Comparison of ENCODE assay signal across 14 cellular contexts in genomic region chr13:113540523-113540922, GRCh38. TPM values are rescaled to one million over a fixed set of nuclear protein-coding genes. Genes with fewer than 3 reads are reported as not detected.
DNase-seq lines count a peak whose midpoint lies in the region; ATAC-seq and TF ChIP-seq lines count a peak whose summit lies in the region.
"Had no signal": no experiment of that assay in that cellular context is flagged by ENCODE, and none has a peak within 500 bp of the region (broad histone marks: within the 10 kb centered on the region; RNA-seq: fewer than 3 reads in every experiment).

No MANE protein-coding gene starts in this region.

- POLR2A ChIA-PET in WTC11 (lab: Charles Lee) = no interaction called here

- peak overlapping the region in 8 of 11 experiments; percentile 58 to 94 (median 86); a peak in 16 of 22 replicates for H3K27ac ChIP-seq in BLaER1 treated with 17β-estradiol and CSF1 and Interleukin-3, amounts not matched to agents 10 nM and 100 nM
- no peak overlapping the region for H3K27ac ChIP-seq in spleen
- H3K27ac ChIP-seq in effector memory CD4-positive, alpha-beta T cell (ENCODE audit: insufficient read depth, low read length, poor library complexity, severe bottlenecking) = no peak overlapping the region
- H3K27ac ChIP-seq: C4-2B had no signal

- no peak for TF ChIP-seq CTCF in WTC11 (IDR thresholded peaks at IDR 0.05)
- no peak for TF ChIP-seq CTCF in nephron progenitor cell (IDR thresholded peaks at IDR 0.05)
- no peak for TF ChIP-seq CTCF in spleen (IDR thresholded peaks at IDR 0.05 in 8 of 11, conservative IDR thresholded peaks at IDR 0.05 in 3 of 11)

- H3K27me3 Mint-ChIP-seq in WTC11 (ENCODE audit: low read depth) (no peaks in the 10 kb centered on the region), nephron progenitor cell (ENCODE audit: low read depth, poor library complexity) (peaks cover 2% of the 10 kb centered on the region)
- H3K27me3 Mint-ChIP-seq: B cell; CD4-positive, alpha-beta T cell had no signal

- peaks cover 21 to 79% (median 69%) of the 10 kb centered on the region in 11 experiments for H3K36me3 ChIP-seq in BLaER1 treated with 17β-estradiol and CSF1 and Interleukin-3, amounts not matched to agents 10 nM and 100 nM
- peaks cover 0 to 89% (median 16%) of the 10 kb centered on the region in 6 donors for H3K36me3 ChIP-seq in spleen
- H3K36me3 ChIP-seq in effector memory CD4-positive, alpha-beta T cell (ENCODE audit: control insufficient read depth, insufficient read depth, low read length) = no peaks in the 10 kb centered on the region

- peaks cover 14% of the 10 kb centered on the region for H3K36me3 Mint-ChIP-seq in WTC11
- H3K36me3 Mint-ChIP-seq in nephron progenitor cell (ENCODE audit: low read depth) = peaks cover 77% of the 10 kb centered on the region

- peaks cover 0 to 76% (median 56%) of the 10 kb centered on the region in 10 experiments; a peak in 18 of 20 replicates for H3K4me1 ChIP-seq in BLaER1 treated with 17β-estradiol and CSF1 and Interleukin-3, amounts not matched to agents 10 nM and 100 nM
- peaks cover 0 to 21% (median 6%) of the 10 kb centered on the region in 6 donors for H3K4me1 ChIP-seq in spleen
- H3K4me1 ChIP-seq in effector memory CD4-positive, alpha-beta T cell (ENCODE audit: control insufficient read depth, insufficient read depth, low read length, poor library complexity, severe bottlenecking) = no peaks in the 10 kb centered on the region

- DNase-seq in WTC11 (ENCODE audit: low spot score) = no peak
- no peak for DNase-seq in nephron progenitor cell
- peak; percentile 16 for DNase-seq in spleen
- DNase-seq in effector memory CD4-positive, alpha-beta T cell = no peak
- DNase-seq: CD4-positive, alpha-beta T cell; HFFc6 had no signal

- peak overlapping the region in 6 of 11 experiments; percentile 47 to 77 (median 72); a peak in 11 of 22 replicates for H3K9ac ChIP-seq in BLaER1 treated with 17β-estradiol and CSF1 and Interleukin-3, amounts not matched to agents 10 nM and 100 nM

- ATAC-seq in WTC11 (no peak), HG02678 (IDR thresholded peaks at IDR 0.05; ENCODE audit: unreplicated experiment) (no peak), HG02798 (IDR thresholded peaks at IDR 0.05; ENCODE audit: poor library complexity, unreplicated experiment) (no peak)
- ATAC-seq: GM23338, HCT116 had no signal

- H4K20me1 ChIP-seq in BLaER1 treated with 17β-estradiol and CSF1 and Interleukin-3, amounts not matched to agents 10 nM and 100 nM = peaks cover 0 to 20% (median 2%) of the 10 kb centered on the region in 11 experiments; a peak in 8 of 22 replicates

- H3K4me3 Mint-ChIP-seq in WTC11 = no peak overlapping the region
- no peak overlapping the region for H3K4me3 Mint-ChIP-seq in nephron progenitor cell
- H3K4me3 Mint-ChIP-seq: B cell; CD4-positive, alpha-beta T cell; GM23338; HFFc6 had no signal

- H3K27ac Mint-ChIP-seq in WTC11 (peak overlapping the region; percentile 46; the same call in 1 of the 2 replicates), nephron progenitor cell (peak overlapping the region; percentile 4)
- H3K27ac Mint-ChIP-seq: B cell; CD4-positive, alpha-beta T cell; GM23338; HFFc6 had no signal

- H3K27me3 ChIP-seq in BLaER1 treated with 17β-estradiol and CSF1 and Interleukin-3, amounts not matched to agents 10 nM and 100 nM = no peaks in the 10 kb centered on the region
- H3K27me3 ChIP-seq in spleen (replicated peaks in 1 of 7) = no peaks in the 10 kb centered on the region
- no peaks in the 10 kb centered on the region for H3K27me3 ChIP-seq in effector memory CD4-positive, alpha-beta T cell (replicated peaks; ENCODE audit: control insufficient read depth, insufficient read depth, low read length, poor library complexity, severe bottlenecking)

- intact Hi-C loops in spleen (cut with DNase I; ENCODE audit: low total_unique reads) = no loop called here

- CTCF ChIA-PET in WTC11 (lab: Charles Lee) = no interaction called here

- 83 to 95% (median 92%) methylated on average over 10 of the region's 10 CpGs for WGBS in spleen, 5 donors

- H3K4me2 ChIP-seq in BLaER1 treated with 17β-estradiol and CSF1 and Interleukin-3, amounts not matched to agents 10 nM and 100 nM = peak overlapping the region in 7 of 11 experiments; percentile 58 to 77 (median 68); a peak in 12 of 22 replicates
- H3K4me2 ChIP-seq: GM23338 had no signal

- no peaks in the 10 kb centered on the region for H3K9me3 Mint-ChIP-seq in WTC11
- H3K9me3 Mint-ChIP-seq in nephron progenitor cell = peaks cover 25% of the 10 kb centered on the region
- H3K9me3 Mint-ChIP-seq: CD4-positive, alpha-beta T cell; GM23338 had no signal

- peak overlapping the region in 7 of 10 experiments; percentile 6 to 41 (median 28); a peak in 8 of 20 replicates for H3K4me3 ChIP-seq in BLaER1 treated with 17β-estradiol and CSF1 and Interleukin-3, amounts not matched to agents 10 nM and 100 nM
- H3K4me3 ChIP-seq in spleen = no peak overlapping the region
- no peak overlapping the region for H3K4me3 ChIP-seq in effector memory CD4-positive, alpha-beta T cell (ENCODE audit: insufficient read depth, low read depth, low read length, poor library complexity, severe bottlenecking)
- H3K4me3 ChIP-seq: GM23338 had no signal

- no peak for TF ChIP-seq POLR2A in spleen (IDR thresholded peaks at IDR 0.05)

- peaks cover 9% of the 10 kb centered on the region for H3K4me1 Mint-ChIP-seq in WTC11
- peaks cover 69% of the 10 kb centered on the region for H3K4me1 Mint-ChIP-seq in nephron progenitor cell
- H3K4me1 Mint-ChIP-seq: B cell had no signal

- H3K9me3 ChIP-seq in BLaER1 treated with 17β-estradiol and CSF1 and Interleukin-3, amounts not matched to agents 10 nM and 100 nM (replicated peaks in 1 of 11) = peaks cover 24 to 61% (median 33%) of the 10 kb centered on the region in 11 experiments
- H3K9me3 ChIP-seq in spleen = peaks cover 0 to 13% (median 1%) of the 10 kb centered on the region in 8 donors
- no peaks in the 10 kb centered on the region for H3K9me3 ChIP-seq in effector memory CD4-positive, alpha-beta T cell (ENCODE audit: control insufficient read depth, low read length)
- H3K9me3 ChIP-seq: Caco-2 had no signal

TF ChIP-seq in WTC11, 78 proteins besides CTCF, POLR2A, EP300 and RAD21 (continues in another document):
- TF ChIP-seq PRRX2 (CRISPR knock-in tag; IDR thresholded peaks at IDR 0.05) = no peak
- no peak for TF ChIP-seq MYBL2 (CRISPR knock-in tag; IDR thresholded peaks at IDR 0.05)
- TF ChIP-seq HMGA2 (CRISPR knock-in tag; IDR thresholded peaks at IDR 0.05) = no peak
- TF ChIP-seq PRDM15 (CRISPR knock-in tag; IDR thresholded peaks at IDR 0.05) = no peak
- TF ChIP-seq ZBTB43 (CRISPR knock-in tag; IDR thresholded peaks at IDR 0.05) = no peak
- TF ChIP-seq CREB1 (CRISPR knock-in tag; IDR thresholded peaks at IDR 0.05) = no peak
- no peak for TF ChIP-seq ATF6 (CRISPR knock-in tag; IDR thresholded peaks at IDR 0.05)

RNA-seq across cellular contexts. Expression of gene TFDP1, which starts 44.0 kb away (rescaled TPM):
- total RNA-seq in WTC11 (2021) = 52.6 to 61.2 TPM (median 54.1 TPM) in 3 replicates
- 10 to 100 TPM; 47.5 to 91.7 (median 59.4) TPM for total RNA-seq in spleen
- polyA plus RNA-seq in spleen = 10 to 100 TPM; 21.7 to 42.4 (median 40.1) TPM

RNA-seq across cellular contexts. Expression of gene DCUN1D2, which starts 50.0 kb away (rescaled TPM):
- total RNA-seq in WTC11 (2021) = 34.0 to 42.5 TPM (median 36.0 TPM) in 3 replicates
- total RNA-seq in spleen = 10 to 100 TPM; 22.7 to 33.1 (median 26.3) TPM
- 10 to 100 TPM in 2 of 3 donors, 1 to 10 TPM in 1; 6.3 to 12.7 (median 11.1) TPM for polyA plus RNA-seq in spleen

Comparison
In these comparisons a context has a peak if more than half of its experiments do, and no peak if none do; other contexts are left out.
1. H3K27ac ChIP-seq: peak in BLaER1 treated with 17β-estradiol and CSF1 and Interleukin-3, amounts not matched to agents 10 nM and 100 nM (8 of 11); none in spleen (0 of 8) and effector memory CD4-positive, alpha-beta T cell (single experiment).
2. H3K4me3 ChIP-seq: peak in BLaER1 treated with 17β-estradiol and CSF1 and Interleukin-3, amounts not matched to agents 10 nM and 100 nM (7 of 10); none in spleen (0 of 8) and effector memory CD4-positive, alpha-beta T cell (single experiment).